ENCODE assay signal across 8 cellular contexts in genomic region chr5:172005708-172006377, GRCh38. TPM values are rescaled to one million over a fixed set of nuclear protein-coding genes. Genes with fewer than 3 reads are reported as not detected.
DNase-seq lines count a peak whose midpoint lies in the region; ATAC-seq, FAIRE-seq and TF ChIP-seq lines count a peak whose summit lies in the region.

No MANE protein-coding gene starts in this region.

- H3F3A ChIP-seq in PC-9 (ENCODE audit: insufficient read depth, low read depth): peaks cover 13% of the 10 kb centered on the region; the same call in 1 of the 2 replicates

- H3K4me2 ChIP-seq in PC-9: peak overlapping the region; percentile 89

- peaks cover 28% of the 10 kb centered on the region for H3K4me1 ChIP-seq in HEK293 (ENCODE audit: control insufficient read depth, insufficient read depth, low read length)
- H3K4me1 ChIP-seq in PC-9 (replicated peaks; ENCODE audit: insufficient read depth): peaks cover 29% of the 10 kb centered on the region
- peaks cover 0 to 53% of the 10 kb centered on the region in 2 donors for H3K4me1 ChIP-seq in right atrium auricular region
- H3K4me1 ChIP-seq in prostate gland (replicated peaks): peaks cover 16% of the 10 kb centered on the region

- peak overlapping the region; percentile 98 for H2AFZ ChIP-seq in PC-9

- WGBS in adipose tissue, 3 donors: 0 to 1% (median 0%) methylated on average over 35 to 38 of the region's 38 CpGs
- WGBS in prostate gland: 0% methylated on average over 38 of the region's 38 CpGs

- no peaks in the 10 kb centered on the region for H3K36me3 ChIP-seq in HEK293 (ENCODE audit: control insufficient read depth in 2 of 2, insufficient read depth in 1 of 2, low read length in 2 of 2)
- H3K36me3 ChIP-seq in PC-9 (ENCODE audit: low read depth): peaks cover 9% of the 10 kb centered on the region; the same call in 1 of the 2 replicates
- no peaks in the 10 kb centered on the region for H3K36me3 ChIP-seq in right atrium auricular region
- no peaks in the 10 kb centered on the region for H3K36me3 ChIP-seq in prostate gland

- H4K20me1 ChIP-seq in PC-9 (ENCODE audit: insufficient read depth): peaks cover 39% of the 10 kb centered on the region

- POLR2A ChIA-PET in HEK293 (lab: Yijun Ruan, JAX): interaction anchor here (0.7 to 3.0 kb wide), 16 partner anchors 9 to 618 kb away, joined by 3 to 19 read pairs (median 4); partner anchors contain the start of genes NPM1, STK10 and UBTD2
- POLR2A ChIA-PET in PC-9 (lab: Charles Lee; ENCODE audit: unreplicated experiment): interaction anchor here (0.7 to 0.8 kb wide), 4 partner anchors 10 to 402 kb away, joined by 7 to 8 read pairs (median 7); no protein-coding TSS in a partner anchor

- BruUV-seq in PC-9 (replicated peaks; lab: Mats Ljungman, UMichigan): TSS peak; percentile 45

- H3K27ac ChIP-seq in HEK293 (ENCODE audit: extremely low read depth, low read depth, low read length) (peak overlapping the region; percentile 97), PC-9 (peak overlapping the region; percentile 68), adipose tissue (ENCODE audit: low read depth, low read length) (peak overlapping the region; percentile 44), right atrium auricular region (peak overlapping the region; percentile 96 to 97), prostate gland (peak overlapping the region; percentile 97 to 98)

- H3K9me2 ChIP-seq in PC-9 (ENCODE audit: insufficient read depth): no peaks in the 10 kb centered on the region

- FAIRE-seq in D721Med (lab: Jason Lieb, UNC): no peak

- H3K79me2 ChIP-seq in PC-9 (ENCODE audit: low read depth): peaks cover 66% of the 10 kb centered on the region

- CTCF ChIA-PET in HEK293 (lab: Yijun Ruan, JAX) (interaction anchor here (0.7 to 3.9 kb wide), 9 partner anchors 9 to 1688 kb away, joined by 3 to 31 read pairs (median 4); no protein-coding TSS in a partner anchor), PC-9 (lab: Charles Lee) (interaction anchor here (0.6 to 2.5 kb wide), 3 partner anchors 62 to 182 kb away, joined by 3 to 8 read pairs (median 7); partner anchors contain the start of gene STK10)

- H3K27me3 ChIP-seq in PC-9 (ENCODE audit: insufficient read depth, low read depth) (no peaks in the 10 kb centered on the region), right atrium auricular region (no peaks in the 10 kb centered on the region), prostate gland (replicated peaks; ENCODE audit: insufficient read depth) (no peaks in the 10 kb centered on the region)

- TF ChIP-seq POLR2A in prostate gland (IDR thresholded peaks at IDR 0.05): no peak

- peak; percentile 57 for DNase-seq in ELF-1 (ENCODE audit: low read depth, low spot score)
- DNase-seq in PC-9: peak in 1 of 2 experiments; percentile 24
- DNase-seq in right atrium auricular region (ENCODE audit: low spot score): no peak
- DNase-seq in prostate gland (ENCODE audit: low spot score): peak; percentile 20
- no peak for DNase-seq in D721Med (ENCODE audit: insufficient read length, low spot score)

- no peak for ATAC-seq in HG02884 (IDR thresholded peaks at IDR 0.05; ENCODE audit: unreplicated experiment)

- H3K4me3 ChIP-seq in HEK293 (ENCODE audit: low read depth, low read length) (peak overlapping the region; percentile 90), PC-9 (peak overlapping the region; percentile 86), right atrium auricular region (peak overlapping the region; percentile 80 to 84), prostate gland (peak overlapping the region; percentile 94 to 96)

- H3K9me3 ChIP-seq in HEK293 (ENCODE audit: control insufficient read depth, insufficient read depth, low read depth, low read length) (no peaks in the 10 kb centered on the region), PC-9 (ENCODE audit: insufficient read depth, low read depth) (no peaks in the 10 kb centered on the region), right atrium auricular region (no peaks in the 10 kb centered on the region), prostate gland (no peaks in the 10 kb centered on the region)

- intact Hi-C loops in PC-9 (cut with micrococcal nuclease; ENCODE audit: unreplicated experiment) (loop anchor here (1.0 to 5.0 kb wide), 4 partner anchors 59 to 276 kb away; partner anchors contain the start of genes STK10 and UBTD2), prostate gland (cut with DNase I) (loop anchor here (5.0 to 10.0 kb wide), 2 partner anchors 61 to 94 kb away; no protein-coding TSS in a partner anchor)

- TF ChIP-seq CTCF in HEK293 (tag by site-specific recombination; IDR thresholded peaks at IDR 0.05): no peak
- no peak for TF ChIP-seq CTCF in PC-9 (conservative IDR thresholded peaks at IDR 0.05)
- TF ChIP-seq CTCF in right atrium auricular region (IDR thresholded peaks at IDR 0.05): no peak
- TF ChIP-seq CTCF in prostate gland (IDR thresholded peaks at IDR 0.05): no peak
- TF ChIP-seq CTCF in D721Med (IDR thresholded peaks at IDR 0.05; ENCODE audit: insufficient read depth, missing control alignments): no peak

TF ChIP-seq in HEK293, 187 proteins besides CTCF, POLR2A, EP300 and RAD21 (continues in another document):
- TF ChIP-seq ZNF174 (tag by site-specific recombination; IDR thresholded peaks at IDR 0.05) (no peak), ZBTB20 (tag by site-specific recombination; IDR thresholded peaks at IDR 0.05) (peak; percentile 99), ZSCAN23 (tag by site-specific recombination; IDR thresholded peaks at IDR 0.05) (no peak), ZFP37 (tag by site-specific recombination; IDR thresholded peaks at IDR 0.05) (0 out of 2 replicates have a peak, but pooled peaks have one; percentile 38), ZNF610 (tag by site-specific recombination; IDR thresholded peaks at IDR 0.05; ENCODE audit: borderline replicate concordance) (no peak), ZSCAN18 (tag by site-specific recombination; IDR thresholded peaks at IDR 0.05) (no peak), ZNF677 (tag by site-specific recombination; IDR thresholded peaks at IDR 0.05) (no peak), ZNF214 (tag by site-specific recombination; IDR thresholded peaks at IDR 0.05; ENCODE audit: borderline replicate concordance) (no peak), PATZ1 (tag by site-specific recombination; IDR thresholded peaks at IDR 0.05) (peak; percentile 59), ZNF404 (tag by site-specific recombination; IDR thresholded peaks at IDR 0.05) (no peak), HOXD13 (CRISPR knock-in tag; IDR thresholded peaks at IDR 0.05; ENCODE audit: borderline replicate concordance) (no peak), ZBTB6 (tag by site-specific recombination; IDR thresholded peaks at IDR 0.05) (no peak), ZFP3 (tag by site-specific recombination; IDR thresholded peaks at IDR 0.05; ENCODE audit: low read depth) (peak; percentile 8; the same call in 1 of the 2 replicates), ZNF529 (tag by site-specific recombination; IDR thresholded peaks at IDR 0.05; ENCODE audit: insufficient replicate concordance) (no peak)

RNA-seq across cellular contexts. Expression of gene FBXW11, which starts 0.6 kb away (rescaled TPM):
- total RNA-seq in PC-9 (2021) (54.8 and 58.7 TPM in 2 replicates), right atrium auricular region (10 to 100 TPM; 76.3 to 81.7 TPM), prostate gland (10 to 100 TPM; 54.7 to 61.4 TPM)
- polyA plus RNA-seq in adipose tissue: 10 to 100 TPM; 12.4 to 19.8 (median 18.0) TPM

Comparison
In these comparisons a context has a peak if more than half of its experiments do, and no peak if none do; other contexts are left out.
1. DNase-seq: peak in ELF-1 (single experiment) and prostate gland (single experiment); none in right atrium auricular region (single experiment) and D721Med (single experiment).
2. H3K27ac ChIP-seq: peak in every context shown above with its lines; median percentile 98 in prostate gland; 97 in HEK293; 96 in right atrium auricular region; 68 in PC-9; 44 in adipose tissue.
3. Peak in every context shown above with its lines, with median percentiles within 50 percentile points of each other: H3K4me3 ChIP-seq.